8 cellular contexts compared by ENCODE assay signal in the genomic region with DNA sequence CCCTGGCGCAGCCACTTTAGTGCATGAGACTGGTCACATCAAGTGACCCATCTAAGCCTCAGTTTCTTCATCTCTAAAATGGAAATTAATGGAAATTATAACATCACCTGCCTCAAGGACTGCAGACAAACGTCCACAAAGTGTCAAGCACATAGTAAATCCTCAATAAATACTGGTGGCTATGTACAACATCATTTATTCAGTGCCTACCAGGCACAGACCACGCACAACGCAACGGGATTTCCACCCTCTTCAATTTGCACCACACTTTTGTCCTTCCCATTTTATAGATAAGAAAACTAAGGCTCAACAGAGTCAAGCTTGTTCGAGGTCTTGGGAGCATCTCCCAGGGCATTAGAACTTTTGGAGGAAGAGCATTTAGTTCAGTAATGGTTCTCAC. TPM values are rescaled to one million over a fixed set of nuclear protein-coding genes. Genes with fewer than 3 reads are reported as not detected.
DNase-seq lines count a peak whose midpoint lies in the region; ATAC-seq and TF ChIP-seq lines count a peak whose summit lies in the region.

No MANE protein-coding gene starts in this region.

- H4K20me1 ChIP-seq in BLaER1 treated with 17β-estradiol and CSF1 and Interleukin-3, amounts not matched to agents 10 nM and 100 nM, result peaks cover 58 to 63% (median 61%) of the 10 kb centered on the region in 11 experiments
- peaks cover 51% of the 10 kb centered on the region for H4K20me1 ChIP-seq in Karpas-422 (ENCODE audit: insufficient read depth, low read depth, low read length)

- peaks cover 19 to 41% (median 35%) of the 10 kb centered on the region in 11 experiments for H3K36me3 ChIP-seq in BLaER1 treated with 17β-estradiol and CSF1 and Interleukin-3, amounts not matched to agents 10 nM and 100 nM
- peaks cover 17% of the 10 kb centered on the region for H3K36me3 ChIP-seq in Karpas-422 (ENCODE audit: insufficient read depth, low read length)

- H3K9me2 ChIP-seq in Karpas-422 (replicated peaks; ENCODE audit: insufficient read depth, low read length), result no peaks in the 10 kb centered on the region

- H3K9ac ChIP-seq in BLaER1 treated with 17β-estradiol and CSF1 and Interleukin-3, amounts not matched to agents 10 nM and 100 nM, result peak overlapping the region; percentile 84 to 93 (median 89); a peak in 21 of 22 replicates
- H3K9ac ChIP-seq in Karpas-422 (ENCODE audit: low read length), result peak overlapping the region; percentile 85

- H3K9me3 ChIP-seq in BLaER1 treated with 17β-estradiol and CSF1 and Interleukin-3, amounts not matched to agents 10 nM and 100 nM (replicated peaks in 1 of 11), result no peaks in the 10 kb centered on the region
- no peaks in the 10 kb centered on the region for H3K9me3 ChIP-seq in Karpas-422 (ENCODE audit: low read length)

- TF ChIP-seq CTCF in coronary artery (IDR thresholded peaks at IDR 0.05), result no peak
- TF ChIP-seq CTCF in nephron progenitor cell (IDR thresholded peaks at IDR 0.05), result no peak

- no peaks in the 10 kb centered on the region for H3K27me3 ChIP-seq in BLaER1 treated with 17β-estradiol and CSF1 and Interleukin-3, amounts not matched to agents 10 nM and 100 nM
- H3K27me3 ChIP-seq in Karpas-422 (ENCODE audit: low read length), result no peaks in the 10 kb centered on the region

- peak overlapping the region; percentile 99 for H3K27ac Mint-ChIP-seq in nephron progenitor cell

- H3K9me3 Mint-ChIP-seq in nephron progenitor cell, result no peaks in the 10 kb centered on the region

- peak overlapping the region in 8 of 11 experiments; percentile 80 to 93 (median 84); a peak in 9 of 22 replicates for H3K27ac ChIP-seq in BLaER1 treated with 17β-estradiol and CSF1 and Interleukin-3, amounts not matched to agents 10 nM and 100 nM
- no peak overlapping the region; the same call in 1 of the 2 replicates for H3K27ac ChIP-seq in Karpas-422 (ENCODE audit: low read length)
- H3K27ac ChIP-seq in coronary artery, result no peak overlapping the region

- peak overlapping the region; percentile 71 to 95 (median 80) for H3K4me3 ChIP-seq in BLaER1 treated with 17β-estradiol and CSF1 and Interleukin-3, amounts not matched to agents 10 nM and 100 nM
- H3K4me3 ChIP-seq in Karpas-422 (ENCODE audit: low read length) (peak overlapping the region; percentile 80), coronary artery (peak overlapping the region; percentile 84)

- DNase-seq in Karpas-422, result no peak
- no peak for DNase-seq in coronary artery (ENCODE audit: low spot score)
- DNase-seq in nephron progenitor cell, result no peak
- DNase-seq in cerebellum (ENCODE audit: low spot score), result no peak
- no peak for DNase-seq in SK-N-DZ (ENCODE audit: low spot score)
- no peak for DNase-seq in inferior parietal cortex (ENCODE audit: extremely low spot score)

- peaks cover 51 to 66% (median 58%) of the 10 kb centered on the region in 10 experiments for H3K4me1 ChIP-seq in BLaER1 treated with 17β-estradiol and CSF1 and Interleukin-3, amounts not matched to agents 10 nM and 100 nM
- peaks cover 34% of the 10 kb centered on the region for H3K4me1 ChIP-seq in Karpas-422 (ENCODE audit: low read length)

- peaks cover 79% of the 10 kb centered on the region for H3K79me2 ChIP-seq in Karpas-422 (ENCODE audit: low read length)

- H3K4me2 ChIP-seq in BLaER1 treated with 17β-estradiol and CSF1 and Interleukin-3, amounts not matched to agents 10 nM and 100 nM, result peak overlapping the region; percentile 82 to 98 (median 91)
- peak overlapping the region; percentile 74 for H3K4me2 ChIP-seq in Karpas-422 (ENCODE audit: low read depth, low read length, poor library complexity, severe bottlenecking)

- H3K27me3 Mint-ChIP-seq in nephron progenitor cell (ENCODE audit: low read depth, poor library complexity), result peaks cover 3% of the 10 kb centered on the region

- no peak for ATAC-seq in GM18498 (IDR thresholded peaks at IDR 0.05; ENCODE audit: unreplicated experiment)

- peaks cover 47% of the 10 kb centered on the region for H3K4me1 Mint-ChIP-seq in nephron progenitor cell

- H3K4me3 Mint-ChIP-seq in nephron progenitor cell, result peak overlapping the region; percentile 99

- no peak overlapping the region for H2AFZ ChIP-seq in Karpas-422 (ENCODE audit: low read length)

- peaks cover 33% of the 10 kb centered on the region for H3K36me3 Mint-ChIP-seq in nephron progenitor cell (ENCODE audit: low read depth)

RNA-seq across cellular contexts. Expression of gene ELAVL1, which starts 1.4 kb away (rescaled TPM):
- 48.7 and 50.0 TPM in 2 replicates for total RNA-seq in Karpas-422 (2014; rRNA removed; shearing (Covaris generic); ENCODE audit: low replicate concordance)
- 20.2 TPM for total RNA-seq in cerebellum
- 24.5 and 27.7 TPM in 2 replicates for polyA plus RNA-seq in SK-N-DZ (2014; cell fraction: cytosol; rRNA removed)
- polyA plus RNA-seq in SK-N-DZ (2014; cell fraction: nucleus; rRNA removed), result 12.5 and 25.7 TPM in 2 replicates

RNA-seq across cellular contexts. Expression of gene CCL25, which starts 48.6 kb away (rescaled TPM):
- total RNA-seq in Karpas-422 (2014; rRNA removed; shearing (Covaris generic); ENCODE audit: low replicate concordance), result not detected in 2 replicates
- not detected for total RNA-seq in cerebellum
- polyA plus RNA-seq in SK-N-DZ (2014; cell fraction: cytosol; rRNA removed), result not detected in 2 replicates
- not detected in 2 replicates for polyA plus RNA-seq in SK-N-DZ (2014; cell fraction: nucleus; rRNA removed)

Comparison
In these comparisons a context has a peak if more than half of its experiments do, and no peak if none do; other contexts are left out.
1. H3K27ac ChIP-seq: peak in BLaER1 treated with 17β-estradiol and CSF1 and Interleukin-3, amounts not matched to agents 10 nM and 100 nM (8 of 11); none in Karpas-422 (single experiment) and coronary artery (0 of 2).
2. Peak in every context shown above with its lines, with median percentiles within 50 percentile points of each other: H3K4me3 ChIP-seq.